4 cellular contexts compared by ENCODE assay signal in genomic region chr12:101168000-101168399, GRCh38.
TF ChIP-seq lines count a peak whose summit lies in the region.

No MANE protein-coding gene starts in this region.

TF ChIP-seq in HepG2, 621 proteins besides CTCF, POLR2A, EP300 and RAD21:
- TF ChIP-seq MAFK (conservative IDR thresholded peaks at IDR 0.05 in 1 of 2, IDR thresholded peaks at IDR 0.05 in 1 of 2; ENCODE audit: low read length in 2 of 2) (peak; percentile 93 to 95), HNF1A (IDR thresholded peaks at IDR 0.05; ENCODE audit: low read depth) (no peak), HNF1A (CRISPR knock-in tag; IDR thresholded peaks at IDR 0.05; ENCODE audit: borderline replicate concordance) (no peak), MAFF (IDR thresholded peaks at IDR 0.05; ENCODE audit: low read depth, low read length) (peak; percentile 93), ERF (CRISPR knock-in tag; IDR thresholded peaks at IDR 0.05) (no peak)

TF ChIP-seq in A549, 52 proteins besides CTCF, POLR2A, EP300 and RAD21:
- TF ChIP-seq, protein P1, sequence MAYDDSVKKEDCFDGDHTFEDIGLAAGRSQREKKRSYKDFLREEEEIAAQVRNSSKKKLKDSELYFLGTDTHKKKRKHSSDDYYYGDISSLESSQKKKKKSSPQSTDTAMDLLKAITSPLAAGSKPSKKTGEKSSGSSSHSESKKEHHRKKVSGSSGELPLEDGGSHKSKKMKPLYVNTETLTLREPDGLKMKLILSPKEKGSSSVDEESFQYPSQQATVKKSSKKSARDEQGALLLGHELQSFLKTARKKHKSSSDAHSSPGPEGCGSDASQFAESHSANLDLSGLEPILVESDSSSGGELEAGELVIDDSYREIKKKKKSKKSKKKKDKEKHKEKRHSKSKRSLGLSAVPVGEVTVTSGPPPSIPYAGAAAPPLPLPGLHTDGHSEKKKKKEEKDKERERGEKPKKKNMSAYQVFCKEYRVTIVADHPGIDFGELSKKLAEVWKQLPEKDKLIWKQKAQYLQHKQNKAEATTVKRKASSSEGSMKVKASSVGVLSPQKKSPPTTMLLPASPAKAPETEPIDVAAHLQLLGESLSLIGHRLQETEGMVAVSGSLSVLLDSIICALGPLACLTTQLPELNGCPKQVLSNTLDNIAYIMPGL (CRISPR knock-in tag; IDR thresholded peaks at IDR 0.05; ENCODE audit: borderline replicate concordance): no peak
- TF ChIP-seq ZNF302 (CRISPR knock-in tag; IDR thresholded peaks at IDR 0.05) (no peak), MAFK (IDR thresholded peaks at IDR 0.05; ENCODE audit: partially characterized antibody) (peak; percentile 89), CHD2 (IDR thresholded peaks at IDR 0.05; ENCODE audit: low read length, partially characterized antibody) (no peak), JUN (IDR thresholded peaks at IDR 0.05) (no peak)
TF ChIP-seq in A549: peak in this region for 1.

TF ChIP-seq in IMR-90, 13 proteins besides CTCF, POLR2A, EP300 and RAD21:
- peak; percentile 77 for TF ChIP-seq MAFK (IDR thresholded peaks at IDR 0.05; ENCODE audit: low read depth, low read length)
- no peak for TF ChIP-seq RCOR1 (IDR thresholded peaks at IDR 0.05; ENCODE audit: insufficient replicate concordance, low read length)
TF ChIP-seq in IMR-90: peak in this region for 1.

TF ChIP-seq in K562, 482 proteins besides CTCF, POLR2A, EP300 and RAD21:
- peak; percentile 52; the same call in 1 of the 2 replicates for TF ChIP-seq C11orf30 (IDR thresholded peaks at IDR 0.05; ENCODE audit: low read depth)
- no peak for TF ChIP-seq ARHGAP35 (IDR thresholded peaks at IDR 0.05; ENCODE audit: partially characterized antibody)
- TF ChIP-seq USF2 (CRISPR knock-in tag; IDR thresholded peaks at IDR 0.05): no peak
- TF ChIP-seq ZNF316 (IDR thresholded peaks at IDR 0.05): peak; percentile 79
- TF ChIP-seq MAFG (tag; conservative IDR thresholded peaks at IDR 0.05): peak; percentile 45; the same call in 1 of the 2 replicates
- TF ChIP-seq MAFF (IDR thresholded peaks at IDR 0.05; ENCODE audit: low read length): peak; percentile 62
- TF ChIP-seq, protein P2, sequence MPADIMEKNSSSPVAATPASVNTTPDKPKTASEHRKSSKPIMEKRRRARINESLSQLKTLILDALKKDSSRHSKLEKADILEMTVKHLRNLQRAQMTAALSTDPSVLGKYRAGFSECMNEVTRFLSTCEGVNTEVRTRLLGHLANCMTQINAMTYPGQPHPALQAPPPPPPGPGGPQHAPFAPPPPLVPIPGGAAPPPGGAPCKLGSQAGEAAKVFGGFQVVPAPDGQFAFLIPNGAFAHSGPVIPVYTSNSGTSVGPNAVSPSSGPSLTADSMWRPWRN (IDR thresholded peaks at IDR 0.05; ENCODE audit: low read depth): no peak
- TF ChIP-seq ZNF140 (CRISPR knock-in tag; IDR thresholded peaks at IDR 0.05): no peak
- TF ChIP-seq, protein P3, sequence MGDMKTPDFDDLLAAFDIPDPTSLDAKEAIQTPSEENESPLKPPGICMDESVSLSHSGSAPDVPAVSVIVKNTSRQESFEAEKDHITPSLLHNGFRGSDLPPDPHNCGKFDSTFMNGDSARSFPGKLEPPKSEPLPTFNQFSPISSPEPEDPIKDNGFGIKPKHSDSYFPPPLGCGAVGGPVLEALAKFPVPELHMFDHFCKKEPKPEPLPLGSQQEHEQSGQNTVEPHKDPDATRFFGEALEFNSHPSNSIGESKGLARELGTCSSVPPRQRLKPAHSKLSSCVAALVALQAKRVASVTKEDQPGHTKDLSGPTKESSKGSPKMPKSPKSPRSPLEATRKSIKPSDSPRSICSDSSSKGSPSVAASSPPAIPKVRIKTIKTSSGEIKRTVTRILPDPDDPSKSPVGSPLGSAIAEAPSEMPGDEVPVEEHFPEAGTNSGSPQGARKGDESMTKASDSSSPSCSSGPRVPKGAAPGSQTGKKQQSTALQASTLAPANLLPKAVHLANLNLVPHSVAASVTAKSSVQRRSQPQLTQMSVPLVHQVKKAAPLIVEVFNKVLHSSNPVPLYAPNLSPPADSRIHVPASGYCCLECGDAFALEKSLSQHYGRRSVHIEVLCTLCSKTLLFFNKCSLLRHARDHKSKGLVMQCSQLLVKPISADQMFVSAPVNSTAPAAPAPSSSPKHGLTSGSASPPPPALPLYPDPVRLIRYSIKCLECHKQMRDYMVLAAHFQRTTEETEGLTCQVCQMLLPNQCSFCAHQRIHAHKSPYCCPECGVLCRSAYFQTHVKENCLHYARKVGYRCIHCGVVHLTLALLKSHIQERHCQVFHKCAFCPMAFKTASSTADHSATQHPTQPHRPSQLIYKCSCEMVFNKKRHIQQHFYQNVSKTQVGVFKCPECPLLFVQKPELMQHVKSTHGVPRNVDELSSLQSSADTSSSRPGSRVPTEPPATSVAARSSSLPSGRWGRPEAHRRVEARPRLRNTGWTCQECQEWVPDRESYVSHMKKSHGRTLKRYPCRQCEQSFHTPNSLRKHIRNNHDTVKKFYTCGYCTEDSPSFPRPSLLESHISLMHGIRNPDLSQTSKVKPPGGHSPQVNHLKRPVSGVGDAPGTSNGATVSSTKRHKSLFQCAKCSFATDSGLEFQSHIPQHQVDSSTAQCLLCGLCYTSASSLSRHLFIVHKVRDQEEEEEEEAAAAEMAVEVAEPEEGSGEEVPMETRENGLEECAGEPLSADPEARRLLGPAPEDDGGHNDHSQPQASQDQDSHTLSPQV (IDR thresholded peaks at IDR 0.05): no peak
- TF ChIP-seq MAFK (IDR thresholded peaks at IDR 0.05; ENCODE audit: low read length): peak; percentile 55; the same call in 1 of the 2 replicates
